Comparison of ENCODE assay signal across 14 cellular contexts in the genomic region with DNA sequence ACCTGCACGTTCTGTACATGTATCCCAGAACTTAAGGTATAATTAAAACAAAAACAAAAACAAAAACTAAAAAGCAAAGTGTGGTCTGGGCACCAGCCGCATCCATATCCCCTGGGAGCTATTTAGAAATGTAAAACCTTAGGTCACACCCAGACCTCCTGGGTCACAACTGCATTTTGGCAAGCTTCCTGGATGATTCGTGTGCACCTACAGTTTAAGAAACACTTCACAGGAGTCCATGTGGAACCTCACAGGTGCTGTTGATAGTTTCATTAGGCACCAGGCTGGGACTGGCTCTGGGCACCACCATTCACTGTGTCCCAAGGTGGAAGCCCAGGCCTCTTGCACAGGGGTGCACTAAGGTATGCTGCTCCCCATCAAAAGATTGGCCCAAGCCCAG.
"Had no signal": no experiment of that assay in that cellular context is flagged by ENCODE, and none has a peak within 500 bp of the region (broad histone marks: within the 10 kb centered on the region; RNA-seq: fewer than 3 reads in every experiment).

No MANE protein-coding gene starts in this region.

- ATAC-seq: foreskin keratinocyte, left cardiac atrium, lower lobe of right lung, pancreas, right cardiac atrium had no signal

- DNase-seq: effector memory CD4-positive, alpha-beta T cell; foreskin keratinocyte; kidney; left cardiac atrium; left ventricle myocardium inferior; lower lobe of right lung; mesenchymal stem cell; midbrain; nucleus accumbens; pancreas; right cardiac atrium; stimulated activated CD4-positive, alpha-beta T cell treated with anti-CD3 and anti-CD28 coated beads, Interleukin-2, amount 100 ng/mL, for 48 hours; stimulated activated naive CD4-positive, alpha-beta T cell treated with Interleukin-2 at 50 U/mL for 16 hours; trophoblast cell had no signal
